1 cellular context compared by ENCODE assay signal in the genomic region with DNA sequence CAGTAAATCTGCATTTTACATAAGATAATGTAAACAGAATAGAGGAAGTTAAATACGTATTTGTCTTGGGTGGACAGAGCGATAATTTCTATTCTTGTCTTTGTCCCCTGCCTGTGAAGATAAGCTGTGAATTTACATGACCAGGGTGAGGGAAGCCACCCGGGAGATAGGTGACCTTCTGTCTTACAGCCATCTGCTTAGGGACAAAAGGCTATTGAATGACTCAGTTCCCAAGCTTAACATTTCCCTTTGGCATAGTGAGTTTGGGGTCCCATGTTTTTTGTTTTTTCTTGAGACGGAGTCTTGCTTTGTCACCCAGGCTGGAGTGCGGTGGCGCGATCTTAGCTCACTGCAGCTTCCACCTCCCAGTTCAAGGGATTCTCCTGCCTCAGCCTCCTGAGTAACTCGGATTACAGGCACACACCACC.
TF ChIP-seq lines count a peak whose summit lies in the region.

No MANE protein-coding gene starts in this region.

TF ChIP-seq in K562, 482 proteins besides CTCF, POLR2A, EP300 and RAD21 (continued from another document and continues in another):
- TF ChIP-seq ZNF23 (CRISPR knock-in tag; IDR thresholded peaks at IDR 0.05) = no peak
- no peak for TF ChIP-seq ELF2 (CRISPR knock-in tag; IDR thresholded peaks at IDR 0.05)
- no peak for TF ChIP-seq BRF1 (IDR thresholded peaks at IDR 0.05; ENCODE audit: borderline replicate concordance, extremely low read depth, insufficient read length)
- TF ChIP-seq, protein P1, sequence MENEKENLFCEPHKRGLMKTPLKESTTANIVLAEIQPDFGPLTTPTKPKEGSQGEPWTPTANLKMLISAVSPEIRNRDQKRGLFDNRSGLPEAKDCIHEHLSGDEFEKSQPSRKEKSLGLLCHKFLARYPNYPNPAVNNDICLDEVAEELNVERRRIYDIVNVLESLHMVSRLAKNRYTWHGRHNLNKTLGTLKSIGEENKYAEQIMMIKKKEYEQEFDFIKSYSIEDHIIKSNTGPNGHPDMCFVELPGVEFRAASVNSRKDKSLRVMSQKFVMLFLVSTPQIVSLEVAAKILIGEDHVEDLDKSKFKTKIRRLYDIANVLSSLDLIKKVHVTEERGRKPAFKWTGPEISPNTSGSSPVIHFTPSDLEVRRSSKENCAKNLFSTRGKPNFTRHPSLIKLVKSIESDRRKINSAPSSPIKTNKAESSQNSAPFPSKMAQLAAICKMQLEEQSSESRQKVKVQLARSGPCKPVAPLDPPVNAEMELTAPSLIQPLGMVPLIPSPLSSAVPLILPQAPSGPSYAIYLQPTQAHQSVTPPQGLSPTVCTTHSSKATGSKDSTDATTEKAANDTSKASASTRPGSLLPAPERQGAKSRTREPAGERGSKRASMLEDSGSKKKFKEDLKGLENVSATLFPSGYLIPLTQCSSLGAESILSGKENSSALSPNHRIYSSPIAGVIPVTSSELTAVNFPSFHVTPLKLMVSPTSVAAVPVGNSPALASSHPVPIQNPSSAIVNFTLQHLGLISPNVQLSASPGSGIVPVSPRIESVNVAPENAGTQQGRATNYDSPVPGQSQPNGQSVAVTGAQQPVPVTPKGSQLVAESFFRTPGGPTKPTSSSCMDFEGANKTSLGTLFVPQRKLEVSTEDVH (IDR thresholded peaks at IDR 0.05; ENCODE audit: low read depth, partially characterized antibody) = no peak
- TF ChIP-seq ZNF507 (tag; conservative IDR thresholded peaks at IDR 0.05) = no peak
- TF ChIP-seq POU5F1 (IDR thresholded peaks at IDR 0.05; ENCODE audit: borderline replicate concordance, low read depth, low read length, partially characterized antibody) = no peak
- TF ChIP-seq, protein P2, sequence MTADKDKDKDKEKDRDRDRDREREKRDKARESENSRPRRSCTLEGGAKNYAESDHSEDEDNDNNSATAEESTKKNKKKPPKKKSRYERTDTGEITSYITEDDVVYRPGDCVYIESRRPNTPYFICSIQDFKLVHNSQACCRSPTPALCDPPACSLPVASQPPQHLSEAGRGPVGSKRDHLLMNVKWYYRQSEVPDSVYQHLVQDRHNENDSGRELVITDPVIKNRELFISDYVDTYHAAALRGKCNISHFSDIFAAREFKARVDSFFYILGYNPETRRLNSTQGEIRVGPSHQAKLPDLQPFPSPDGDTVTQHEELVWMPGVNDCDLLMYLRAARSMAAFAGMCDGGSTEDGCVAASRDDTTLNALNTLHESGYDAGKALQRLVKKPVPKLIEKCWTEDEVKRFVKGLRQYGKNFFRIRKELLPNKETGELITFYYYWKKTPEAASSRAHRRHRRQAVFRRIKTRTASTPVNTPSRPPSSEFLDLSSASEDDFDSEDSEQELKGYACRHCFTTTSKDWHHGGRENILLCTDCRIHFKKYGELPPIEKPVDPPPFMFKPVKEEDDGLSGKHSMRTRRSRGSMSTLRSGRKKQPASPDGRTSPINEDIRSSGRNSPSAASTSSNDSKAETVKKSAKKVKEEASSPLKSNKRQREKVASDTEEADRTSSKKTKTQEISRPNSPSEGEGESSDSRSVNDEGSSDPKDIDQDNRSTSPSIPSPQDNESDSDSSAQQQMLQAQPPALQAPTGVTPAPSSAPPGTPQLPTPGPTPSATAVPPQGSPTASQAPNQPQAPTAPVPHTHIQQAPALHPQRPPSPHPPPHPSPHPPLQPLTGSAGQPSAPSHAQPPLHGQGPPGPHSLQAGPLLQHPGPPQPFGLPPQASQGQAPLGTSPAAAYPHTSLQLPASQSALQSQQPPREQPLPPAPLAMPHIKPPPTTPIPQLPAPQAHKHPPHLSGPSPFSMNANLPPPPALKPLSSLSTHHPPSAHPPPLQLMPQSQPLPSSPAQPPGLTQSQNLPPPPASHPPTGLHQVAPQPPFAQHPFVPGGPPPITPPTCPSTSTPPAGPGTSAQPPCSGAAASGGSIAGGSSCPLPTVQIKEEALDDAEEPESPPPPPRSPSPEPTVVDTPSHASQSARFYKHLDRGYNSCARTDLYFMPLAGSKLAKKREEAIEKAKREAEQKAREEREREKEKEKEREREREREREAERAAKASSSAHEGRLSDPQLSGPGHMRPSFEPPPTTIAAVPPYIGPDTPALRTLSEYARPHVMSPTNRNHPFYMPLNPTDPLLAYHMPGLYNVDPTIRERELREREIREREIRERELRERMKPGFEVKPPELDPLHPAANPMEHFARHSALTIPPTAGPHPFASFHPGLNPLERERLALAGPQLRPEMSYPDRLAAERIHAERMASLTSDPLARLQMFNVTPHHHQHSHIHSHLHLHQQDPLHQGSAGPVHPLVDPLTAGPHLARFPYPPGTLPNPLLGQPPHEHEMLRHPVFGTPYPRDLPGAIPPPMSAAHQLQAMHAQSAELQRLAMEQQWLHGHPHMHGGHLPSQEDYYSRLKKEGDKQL (CRISPR knock-in tag; IDR thresholded peaks at IDR 0.05; ENCODE audit: borderline replicate concordance) = no peak
- TF ChIP-seq RFX5 (IDR thresholded peaks at IDR 0.05; ENCODE audit: low read depth, low read length) = no peak
- TF ChIP-seq, protein P3, sequence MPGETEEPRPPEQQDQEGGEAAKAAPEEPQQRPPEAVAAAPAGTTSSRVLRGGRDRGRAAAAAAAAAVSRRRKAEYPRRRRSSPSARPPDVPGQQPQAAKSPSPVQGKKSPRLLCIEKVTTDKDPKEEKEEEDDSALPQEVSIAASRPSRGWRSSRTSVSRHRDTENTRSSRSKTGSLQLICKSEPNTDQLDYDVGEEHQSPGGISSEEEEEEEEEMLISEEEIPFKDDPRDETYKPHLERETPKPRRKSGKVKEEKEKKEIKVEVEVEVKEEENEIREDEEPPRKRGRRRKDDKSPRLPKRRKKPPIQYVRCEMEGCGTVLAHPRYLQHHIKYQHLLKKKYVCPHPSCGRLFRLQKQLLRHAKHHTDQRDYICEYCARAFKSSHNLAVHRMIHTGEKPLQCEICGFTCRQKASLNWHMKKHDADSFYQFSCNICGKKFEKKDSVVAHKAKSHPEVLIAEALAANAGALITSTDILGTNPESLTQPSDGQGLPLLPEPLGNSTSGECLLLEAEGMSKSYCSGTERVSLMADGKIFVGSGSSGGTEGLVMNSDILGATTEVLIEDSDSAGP (CRISPR knock-in tag; IDR thresholded peaks at IDR 0.05) = no peak
- no peak for TF ChIP-seq RBM39 (optimal IDR thresholded peaks at IDR 0.05; ENCODE audit: low read depth, low read length)
- TF ChIP-seq POLR3A (IDR thresholded peaks at IDR 0.05; ENCODE audit: borderline replicate concordance, extremely low read depth, insufficient read depth, insufficient read length) = no peak
- TF ChIP-seq, protein P4, sequence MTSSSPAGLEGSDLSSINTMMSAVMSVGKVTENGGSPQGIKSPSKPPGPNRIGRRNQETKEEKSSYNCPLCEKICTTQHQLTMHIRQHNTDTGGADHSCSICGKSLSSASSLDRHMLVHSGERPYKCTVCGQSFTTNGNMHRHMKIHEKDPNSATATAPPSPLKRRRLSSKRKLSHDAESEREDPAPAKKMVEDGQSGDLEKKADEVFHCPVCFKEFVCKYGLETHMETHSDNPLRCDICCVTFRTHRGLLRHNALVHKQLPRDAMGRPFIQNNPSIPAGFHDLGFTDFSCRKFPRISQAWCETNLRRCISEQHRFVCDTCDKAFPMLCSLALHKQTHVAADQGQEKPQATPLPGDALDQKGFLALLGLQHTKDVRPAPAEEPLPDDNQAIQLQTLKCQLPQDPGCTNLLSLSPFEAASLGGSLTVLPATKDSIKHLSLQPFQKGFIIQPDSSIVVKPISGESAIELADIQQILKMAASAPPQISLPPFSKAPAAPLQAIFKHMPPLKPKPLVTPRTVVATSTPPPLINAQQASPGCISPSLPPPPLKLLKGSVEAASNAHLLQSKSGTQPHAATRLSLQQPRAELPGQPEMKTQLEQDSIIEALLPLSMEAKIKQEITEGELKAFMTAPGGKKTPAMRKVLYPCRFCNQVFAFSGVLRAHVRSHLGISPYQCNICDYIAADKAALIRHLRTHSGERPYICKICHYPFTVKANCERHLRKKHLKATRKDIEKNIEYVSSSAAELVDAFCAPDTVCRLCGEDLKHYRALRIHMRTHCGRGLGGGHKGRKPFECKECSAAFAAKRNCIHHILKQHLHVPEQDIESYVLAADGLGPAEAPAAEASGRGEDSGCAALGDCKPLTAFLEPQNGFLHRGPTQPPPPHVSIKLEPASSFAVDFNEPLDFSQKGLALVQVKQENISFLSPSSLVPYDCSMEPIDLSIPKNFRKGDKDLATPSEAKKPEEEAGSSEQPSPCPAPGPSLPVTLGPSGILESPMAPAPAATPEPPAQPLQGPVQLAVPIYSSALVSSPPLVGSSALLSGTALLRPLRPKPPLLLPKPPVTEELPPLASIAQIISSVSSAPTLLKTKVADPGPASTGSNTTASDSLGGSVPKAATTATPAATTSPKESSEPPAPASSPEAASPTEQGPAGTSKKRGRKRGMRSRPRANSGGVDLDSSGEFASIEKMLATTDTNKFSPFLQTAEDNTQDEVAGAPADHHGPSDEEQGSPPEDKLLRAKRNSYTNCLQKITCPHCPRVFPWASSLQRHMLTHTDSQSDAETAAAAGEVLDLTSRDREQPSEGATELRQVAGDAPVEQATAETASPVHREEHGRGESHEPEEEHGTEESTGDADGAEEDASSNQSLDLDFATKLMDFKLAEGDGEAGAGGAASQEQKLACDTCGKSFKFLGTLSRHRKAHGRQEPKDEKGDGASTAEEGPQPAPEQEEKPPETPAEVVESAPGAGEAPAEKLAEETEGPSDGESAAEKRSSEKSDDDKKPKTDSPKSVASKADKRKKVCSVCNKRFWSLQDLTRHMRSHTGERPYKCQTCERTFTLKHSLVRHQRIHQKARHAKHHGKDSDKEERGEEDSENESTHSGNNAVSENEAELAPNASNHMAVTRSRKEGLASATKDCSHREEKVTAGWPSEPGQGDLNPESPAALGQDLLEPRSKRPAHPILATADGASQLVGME (CRISPR knock-in tag; IDR thresholded peaks at IDR 0.05) = no peak
- TF ChIP-seq DMBX1 (CRISPR knock-in tag; IDR thresholded peaks at IDR 0.05; ENCODE audit: borderline replicate concordance) = no peak; the same call in 1 of the 2 replicates
- no peak; the same call in 1 of the 2 replicates for TF ChIP-seq C11orf30 (IDR thresholded peaks at IDR 0.05; ENCODE audit: low read depth)
- TF ChIP-seq HNRNPUL1 (IDR thresholded peaks at IDR 0.05; ENCODE audit: low read length) = no peak
- no peak for TF ChIP-seq CHCHD3 (CRISPR knock-in tag; IDR thresholded peaks at IDR 0.05)
- peak; percentile 96 for TF ChIP-seq ARID1B (IDR thresholded peaks at IDR 0.05)
- TF ChIP-seq, protein P5, sequence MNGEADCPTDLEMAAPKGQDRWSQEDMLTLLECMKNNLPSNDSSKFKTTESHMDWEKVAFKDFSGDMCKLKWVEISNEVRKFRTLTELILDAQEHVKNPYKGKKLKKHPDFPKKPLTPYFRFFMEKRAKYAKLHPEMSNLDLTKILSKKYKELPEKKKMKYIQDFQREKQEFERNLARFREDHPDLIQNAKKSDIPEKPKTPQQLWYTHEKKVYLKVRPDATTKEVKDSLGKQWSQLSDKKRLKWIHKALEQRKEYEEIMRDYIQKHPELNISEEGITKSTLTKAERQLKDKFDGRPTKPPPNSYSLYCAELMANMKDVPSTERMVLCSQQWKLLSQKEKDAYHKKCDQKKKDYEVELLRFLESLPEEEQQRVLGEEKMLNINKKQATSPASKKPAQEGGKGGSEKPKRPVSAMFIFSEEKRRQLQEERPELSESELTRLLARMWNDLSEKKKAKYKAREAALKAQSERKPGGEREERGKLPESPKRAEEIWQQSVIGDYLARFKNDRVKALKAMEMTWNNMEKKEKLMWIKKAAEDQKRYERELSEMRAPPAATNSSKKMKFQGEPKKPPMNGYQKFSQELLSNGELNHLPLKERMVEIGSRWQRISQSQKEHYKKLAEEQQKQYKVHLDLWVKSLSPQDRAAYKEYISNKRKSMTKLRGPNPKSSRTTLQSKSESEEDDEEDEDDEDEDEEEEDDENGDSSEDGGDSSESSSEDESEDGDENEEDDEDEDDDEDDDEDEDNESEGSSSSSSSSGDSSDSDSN (IDR thresholded peaks at IDR 0.05; ENCODE audit: borderline replicate concordance in 1 of 2, low read depth in 2 of 2, low read length in 2 of 2) = no peak
- no peak for TF ChIP-seq SRSF7 (optimal IDR thresholded peaks at IDR 0.05; ENCODE audit: low read depth, low read length)
- TF ChIP-seq KAT8 (IDR thresholded peaks at IDR 0.05; ENCODE audit: low read depth) = no peak
- TF ChIP-seq PYGO2 (tag; IDR thresholded peaks at IDR 0.05) = no peak
- TF ChIP-seq, protein P6, sequence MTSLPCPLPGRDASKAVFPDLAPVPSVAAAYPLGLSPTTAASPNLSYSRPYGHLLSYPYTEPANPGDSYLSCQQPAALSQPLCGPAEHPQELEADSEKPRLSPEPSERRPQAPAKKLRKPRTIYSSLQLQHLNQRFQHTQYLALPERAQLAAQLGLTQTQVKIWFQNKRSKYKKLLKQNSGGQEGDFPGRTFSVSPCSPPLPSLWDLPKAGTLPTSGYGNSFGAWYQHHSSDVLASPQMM (CRISPR knock-in tag; IDR thresholded peaks at IDR 0.05) = no peak
- TF ChIP-seq NR2C1 (IDR thresholded peaks at IDR 0.05) = no peak
- TF ChIP-seq NR2C1 (tag; IDR thresholded peaks at IDR 0.05) = peak; percentile 53; the same call in 1 of the 2 replicates
- TF ChIP-seq IRF2 (CRISPR knock-in tag; IDR thresholded peaks at IDR 0.05) = no peak
- no peak for TF ChIP-seq COPS2 (conservative IDR thresholded peaks at IDR 0.05)
- TF ChIP-seq ZNF431 (CRISPR knock-in tag; IDR thresholded peaks at IDR 0.05) = 0 out of 2 replicates have a peak, but pooled peaks have one; percentile 26
- TF ChIP-seq CBFA2T3 (IDR thresholded peaks at IDR 0.05) = peak; percentile 97
- 0 out of 4 replicates have a peak, but pooled peaks of 1 of the 2 experiments have one; percentile 31 for TF ChIP-seq KDM4B (IDR thresholded peaks at IDR 0.05; ENCODE audit: borderline replicate concordance in 2 of 2, low read depth in 1 of 2)
- no peak for TF ChIP-seq ZNF583 (CRISPR knock-in tag; IDR thresholded peaks at IDR 0.05)
- TF ChIP-seq HNRNPK (IDR thresholded peaks at IDR 0.05; ENCODE audit: low read depth, low read length, poor library complexity, severe bottlenecking) = no peak
- TF ChIP-seq SRSF1 (IDR thresholded peaks at IDR 0.05; ENCODE audit: low read depth, low read length) = no peak
- TF ChIP-seq ZNF644 (tag; IDR thresholded peaks at IDR 0.05; ENCODE audit: low read depth) = peak; percentile 91
- TF ChIP-seq ZBTB1 (CRISPR knock-in tag; IDR thresholded peaks at IDR 0.05; ENCODE audit: borderline replicate concordance, low read depth) = no peak
- peak; percentile 68; the same call in 1 of the 2 replicates for TF ChIP-seq LCOR (CRISPR knock-in tag; IDR thresholded peaks at IDR 0.05)
- no peak for TF ChIP-seq HOXB6 (CRISPR knock-in tag; IDR thresholded peaks at IDR 0.05; ENCODE audit: borderline replicate concordance)
- TF ChIP-seq, protein P7, sequence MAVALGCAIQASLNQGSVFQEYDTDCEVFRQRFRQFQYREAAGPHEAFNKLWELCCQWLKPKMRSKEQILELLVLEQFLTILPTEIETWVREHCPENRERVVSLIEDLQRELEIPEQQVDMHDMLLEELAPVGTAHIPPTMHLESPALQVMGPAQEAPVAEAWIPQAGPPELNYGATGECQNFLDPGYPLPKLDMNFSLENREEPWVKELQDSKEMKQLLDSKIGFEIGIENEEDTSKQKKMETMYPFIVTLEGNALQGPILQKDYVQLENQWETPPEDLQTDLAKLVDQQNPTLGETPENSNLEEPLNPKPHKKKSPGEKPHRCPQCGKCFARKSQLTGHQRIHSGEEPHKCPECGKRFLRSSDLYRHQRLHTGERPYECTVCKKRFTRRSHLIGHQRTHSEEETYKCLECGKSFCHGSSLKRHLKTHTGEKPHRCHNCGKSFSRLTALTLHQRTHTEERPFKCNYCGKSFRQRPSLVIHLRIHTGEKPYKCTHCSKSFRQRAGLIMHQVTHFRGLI (CRISPR knock-in tag; IDR thresholded peaks at IDR 0.05) = no peak
- peak in 1 of 2 experiments; percentile 97; a peak in 2 of 4 replicates for TF ChIP-seq TBL1XR1 (IDR thresholded peaks at IDR 0.05; ENCODE audit: low read length in 2 of 2)
- TF ChIP-seq SOX6 (IDR thresholded peaks at IDR 0.05) = peak; percentile 99
- no peak for TF ChIP-seq ZNF184 (CRISPR knock-in tag; IDR thresholded peaks at IDR 0.05)
